In the genomic region with DNA sequence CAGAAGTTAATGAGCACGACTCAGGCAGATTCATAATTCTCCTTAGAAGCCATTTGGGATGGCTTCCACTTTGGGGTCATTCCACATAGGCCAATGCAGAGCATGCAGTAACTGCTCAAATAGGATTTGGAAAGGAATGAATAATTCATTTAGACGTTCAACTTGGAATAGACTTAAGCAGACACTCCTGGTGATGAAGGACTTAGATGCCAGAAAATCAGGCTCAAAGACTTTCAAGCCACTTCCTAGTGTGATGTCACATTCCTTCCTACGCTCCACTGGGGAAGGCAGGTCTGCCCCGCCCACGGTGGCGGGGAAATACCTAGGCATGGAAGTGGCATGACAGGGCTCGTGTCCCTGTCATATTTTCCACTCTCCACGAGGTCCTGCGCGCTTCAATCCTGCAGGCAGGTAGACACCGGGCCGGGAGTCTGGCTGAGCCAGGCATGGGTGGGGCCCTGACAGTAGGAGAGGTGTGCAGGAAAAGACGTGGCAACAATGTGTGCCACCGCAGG, we compare ENCODE assay signal across 8 cellular contexts. TPM values are rescaled to one million over a fixed set of nuclear protein-coding genes. Genes with fewer than 3 reads are reported as not detected.
A peak's percentile ranks its signal among the peaks of the same experiment; 100 is the strongest.
DNase-seq lines count a peak whose midpoint lies in the region; ATAC-seq and TF ChIP-seq lines count a peak whose summit lies in the region.

IL1RL2 (plus strand) TSS at position 348 of the 515 bp plus-strand sequence. CDS start 845 bp downstream, outside the sequence.

- ATAC-seq in omental fat pad (ENCODE audit: low FRiP score) (peak; percentile 22), HG02763 (IDR thresholded peaks at IDR 0.05; ENCODE audit: unreplicated experiment) (no peak), HG03025 (IDR thresholded peaks at IDR 0.05; ENCODE audit: low FRiP score, unreplicated experiment) (no peak), HG02642 (IDR thresholded peaks at IDR 0.05; ENCODE audit: poor library complexity, unreplicated experiment) (no peak)

- H3K27ac Mint-ChIP-seq in activated CD4-positive, alpha-beta T cell treated with anti-CD3 and anti-CD28 coated beads, Interleukin-2, amount 10 ng/mL, durations not matched to agents 24 days and 14 days: peak within 1 kb of the TSS; percentile 80

- peak within 1 kb of the TSS; percentile 69 for H3K9ac ChIP-seq in fibroblast of lung (ENCODE audit: insufficient read depth, low read length)

- no peaks in the 10 kb centered on the region for H3K9me3 Mint-ChIP-seq in activated CD4-positive, alpha-beta T cell treated with anti-CD3 and anti-CD28 coated beads, Interleukin-2, amount 10 ng/mL, durations not matched to agents 24 days and 14 days

- no peaks in the 10 kb centered on the region for H3K27me3 ChIP-seq in fibroblast of lung (ENCODE audit: control insufficient read depth, insufficient read depth, low read length)

- H3K36me3 ChIP-seq in fibroblast of lung (ENCODE audit: control insufficient read depth, insufficient read depth, low read length): no peaks in the 10 kb centered on the region

- H3K4me1 ChIP-seq in fibroblast of lung (ENCODE audit: control insufficient read depth, extremely low read depth, insufficient read depth, low read length): no peaks in the 10 kb centered on the region

- peak within 1 kb of the TSS; percentile 98 for H2AFZ ChIP-seq in fibroblast of lung (ENCODE audit: low read length)

- H3K4me3 Mint-ChIP-seq in activated CD4-positive, alpha-beta T cell treated with anti-CD3 and anti-CD28 coated beads, Interleukin-2, amount 10 ng/mL, durations not matched to agents 24 days and 14 days: peak within 1 kb of the TSS; percentile 83

- H3K4me1 Mint-ChIP-seq in activated CD4-positive, alpha-beta T cell treated with anti-CD3 and anti-CD28 coated beads, Interleukin-2, amount 10 ng/mL, durations not matched to agents 24 days and 14 days: peaks cover 8% of the 10 kb centered on the region

- H3K79me2 ChIP-seq in fibroblast of lung (ENCODE audit: control insufficient read depth, insufficient read depth, low read length): no peaks in the 10 kb centered on the region

- peaks cover 3% of the 10 kb centered on the region for H3K36me3 Mint-ChIP-seq in activated CD4-positive, alpha-beta T cell treated with anti-CD3 and anti-CD28 coated beads, Interleukin-2, amount 10 ng/mL, durations not matched to agents 24 days and 14 days (ENCODE audit: low read depth)

- CTCF ChIA-PET in AG04449 (lab: Yijun Ruan, JAX): interaction anchor here (0.6 to 5.8 kb wide), 11 partner anchors 9 to 166 kb away, joined by 3 to 30 read pairs (median 4); no protein-coding TSS in a partner anchor

- no peak for DNase-seq in AG04449 (ENCODE audit: low read depth, low spot score)
- DNase-seq in activated CD4-positive, alpha-beta T cell treated with anti-CD3 and anti-CD28 coated beads, Interleukin-2, amount 10 ng/mL, durations not matched to agents 24 days and 14 days: no peak
- peak in 1 of 2 donors; percentile 21 for DNase-seq in fibroblast of lung (ENCODE audit: low read depth in 2 of 2)
- no peak for DNase-seq in omental fat pad (ENCODE audit: low spot score)
- no peak for DNase-seq in NCI-H524 treated with DMSO at 0.1 percent for 48 hours (lab: John Stamatoyannopoulos, UW)

- intact Hi-C loops in activated CD4-positive, alpha-beta T cell treated with anti-CD3 and anti-CD28 coated beads, Interleukin-2, amount 10 ng/mL, durations not matched to agents 24 days and 14 days (cut with micrococcal nuclease): no loop called here

- no peaks in the 10 kb centered on the region for H4K20me1 ChIP-seq in fibroblast of lung (ENCODE audit: control insufficient read depth, extremely low read depth, insufficient read depth, low read length)

- POLR2A ChIA-PET in AG04449 (lab: Yijun Ruan, JAX): interaction anchor here (0.9 kb wide), 1 partner anchor 45 kb away, joined by 3 read pairs; the partner anchor contains the start of gene IL1R1

- peaks cover 24% of the 10 kb centered on the region for H3K27me3 Mint-ChIP-seq in activated CD4-positive, alpha-beta T cell treated with anti-CD3 and anti-CD28 coated beads, Interleukin-2, amount 10 ng/mL, durations not matched to agents 24 days and 14 days

- TF ChIP-seq CTCF in AG04449 (IDR thresholded peaks at IDR 0.05; ENCODE audit: insufficient read depth, low read length, missing control alignments) (no peak), fibroblast of lung (conservative IDR thresholded peaks at IDR 0.05 in 1 of 2, IDR thresholded peaks at IDR 0.05 in 1 of 2; ENCODE audit: low read depth in 1 of 2, low read length in 2 of 2) (no peak), omental fat pad (IDR thresholded peaks at IDR 0.05) (no peak)

- peak within 1 kb of the TSS; percentile 57 for H3K4me3 ChIP-seq in AG04449 (ENCODE audit: low read depth, low read length)
- peak within 1 kb of the TSS; percentile 44 to 54 (median 48) for H3K4me3 ChIP-seq in fibroblast of lung (replicated peaks in 1 of 4; ENCODE audit: control extremely low read depth in 1 of 4, insufficient read depth in 1 of 4, low read depth in 3 of 4, low read length in 4 of 4)

- H3K27ac ChIP-seq in fibroblast of lung (ENCODE audit: insufficient read depth, low read length): peak within 1 kb of the TSS; percentile 64

- peak within 1 kb of the TSS; percentile 86 for H3K4me2 ChIP-seq in fibroblast of lung (ENCODE audit: extremely low read depth, insufficient read depth, low read length)

- no peaks in the 10 kb centered on the region for H3K9me3 ChIP-seq in fibroblast of lung (ENCODE audit: control insufficient read depth, insufficient read depth, low read depth, low read length)

RNA-seq across cellular contexts. Expression of gene IL1RL2, which starts in this region (rescaled TPM):
- total RNA-seq in activated CD4-positive, alpha-beta T cell treated with anti-CD3 and anti-CD28 coated beads, Interleukin-2, amount 10 ng/mL, durations not matched to agents 24 days and 14 days: 0.09 and 0.12 TPM in 2 replicates
- total RNA-seq in fibroblast of lung (2.6 and 3.1 TPM in 2 replicates), omental fat pad (1 to 10 TPM in 3 of 4 donors, under 1 TPM in 1; 0.31 to 5.3 (median 2.1) TPM)
- polyA plus RNA-seq in fibroblast of lung: 0.28 and 0.66 TPM in 2 replicates
- polyA plus RNA-seq in fibroblast of lung (2012): 0.36 and 0.85 TPM in 2 replicates
- polyA minus RNA-seq in fibroblast of lung (ENCODE audit: low replicate concordance): not detected in 2 replicates
